Comparison of ENCODE assay signal across 9 cellular contexts in the genomic region with DNA sequence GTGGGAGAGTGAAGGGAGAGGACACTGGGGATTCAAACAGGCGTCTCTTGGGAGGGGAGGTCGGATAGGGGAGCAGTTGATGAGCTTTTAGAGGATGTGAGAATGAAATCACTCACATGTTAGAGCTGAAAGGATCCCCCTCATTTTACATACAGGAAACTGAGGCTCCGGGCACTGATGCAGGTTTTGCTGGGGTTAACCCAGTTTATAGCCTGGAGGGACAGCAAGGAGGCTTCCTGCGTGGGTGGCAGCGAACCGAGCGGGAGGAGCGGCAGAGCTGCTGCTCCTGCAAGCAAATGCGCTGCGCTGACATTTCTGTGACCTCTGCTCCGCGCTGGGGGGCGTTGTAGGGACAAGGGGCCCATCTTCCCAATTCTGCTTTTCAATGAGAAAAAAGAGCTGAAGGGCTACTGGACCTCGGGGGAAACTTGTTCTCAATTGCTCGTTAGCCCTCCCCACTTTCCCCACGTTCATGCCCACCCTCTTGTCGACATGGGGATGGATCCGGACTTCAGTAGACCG. TPM values are rescaled to one million over a fixed set of nuclear protein-coding genes. Genes with fewer than 3 reads are reported as not detected.
DNase-seq lines count a peak whose midpoint lies in the region; ATAC-seq, FAIRE-seq and TF ChIP-seq lines count a peak whose summit lies in the region.
"Had no signal": no experiment of that assay in that cellular context is flagged by ENCODE, and none has a peak within 500 bp of the region (broad histone marks: within the 10 kb centered on the region; RNA-seq: fewer than 3 reads in every experiment).

No MANE protein-coding gene starts in this region.

- TF ChIP-seq RAD21 in K562 (CRISPR knock-in tag; conservative IDR thresholded peaks at IDR 0.05 in 1 of 2, IDR thresholded peaks at IDR 0.05 in 1 of 2): no peak

- DNase-seq in CD4-positive, alpha-beta memory T cell: no peak
- DNase-seq in K562 (ENCODE audit: extremely low read depth in 1 of 4, low spot score in 3 of 4) (peak in 2 of 4 experiments; percentile 18 to 34), AG08395 (ENCODE audit: low spot score) (no peak), tibial nerve (ENCODE audit: low spot score in 2 of 2) (no peak), D341Med (ENCODE audit: low spot score) (no peak)

- POLR2A ChIA-PET in CD4-positive, alpha-beta memory T cell (lab: Charles Lee; ENCODE audit: partially characterized antibody): no interaction called here
- POLR2A ChIA-PET in K562 (lab: Yijun Ruan, JAX): interaction anchor here (0.7 kb wide), 1 partner anchor 31 kb away, joined by 3 read pairs; no protein-coding TSS in a partner anchor

- peaks cover 76 to 78% of the 10 kb centered on the region in 2 donors for H3K27me3 Mint-ChIP-seq in CD4-positive, alpha-beta memory T cell
- peaks cover 96% of the 10 kb centered on the region for H3K27me3 Mint-ChIP-seq in stimulated activated memory B cell treated with anti-CD40 and anti-IgM and Interleukin-4, amounts not matched to agents 10 μg/mL and 1 μg/mL and 100 μg/mL, for 72 hours

- H3K9me3 ChIP-seq in CD4-positive, alpha-beta memory T cell (ENCODE audit: control insufficient read depth in 1 of 2, low read length in 2 of 2): no peaks in the 10 kb centered on the region
- no peaks in the 10 kb centered on the region for H3K9me3 ChIP-seq in K562 (replicated peaks; ENCODE audit: control insufficient read depth, insufficient read depth, low read depth, low read length)
- H3K9me3 ChIP-seq in tibial nerve: peaks cover 0 to 11% (median 1%) of the 10 kb centered on the region in 4 donors

- TF ChIP-seq EP300 in K562 (IDR thresholded peaks at IDR 0.05; ENCODE audit: low read length) (no peak), tibial nerve (IDR thresholded peaks at IDR 0.05) (no peak)

- peaks cover 43% of the 10 kb centered on the region for H3K4me1 ChIP-seq in CD4-positive, alpha-beta memory T cell (ENCODE audit: insufficient read depth, low read length)
- peaks cover 0 to 29% of the 10 kb centered on the region in 2 experiments; a peak in 4 of 5 replicates for H3K4me1 ChIP-seq in K562 (replicated peaks in 1 of 2; ENCODE audit: control insufficient read depth in 2 of 2, insufficient read depth in 2 of 2, low read length in 2 of 2)
- peaks cover 0 to 57% (median 26%) of the 10 kb centered on the region in 4 donors for H3K4me1 ChIP-seq in tibial nerve

- H3K4me3 Mint-ChIP-seq in CD4-positive, alpha-beta memory T cell: peak overlapping the region; percentile 51 to 86 (median 74)
- H3K4me3 Mint-ChIP-seq in stimulated activated memory B cell treated with anti-CD40 and anti-IgM and Interleukin-4, amounts not matched to agents 10 μg/mL and 1 μg/mL and 100 μg/mL, for 72 hours: peak overlapping the region; percentile 64

- H3K27me3 ChIP-seq in CD4-positive, alpha-beta memory T cell (ENCODE audit: insufficient read depth, low read length): peaks cover 79% of the 10 kb centered on the region
- peaks cover 57 to 68% of the 10 kb centered on the region in 2 experiments for H3K27me3 ChIP-seq in K562 (ENCODE audit: control insufficient read depth in 2 of 2, insufficient read depth in 2 of 2, low read length in 2 of 2)
- peaks cover 2 to 99% of the 10 kb centered on the region in 2 donors for H3K27me3 ChIP-seq in tibial nerve

- peaks cover 29 to 80% (median 45%) of the 10 kb centered on the region in 4 donors for H3K4me1 Mint-ChIP-seq in CD4-positive, alpha-beta memory T cell
- H3K4me1 Mint-ChIP-seq in stimulated activated memory B cell treated with anti-CD40 and anti-IgM and Interleukin-4, amounts not matched to agents 10 μg/mL and 1 μg/mL and 100 μg/mL, for 72 hours: peaks cover 56% of the 10 kb centered on the region

- H3K9me1 ChIP-seq in K562 (ENCODE audit: control insufficient read depth, insufficient read depth, low read length): no peaks in the 10 kb centered on the region

- peaks cover 0 to 2% of the 10 kb centered on the region in 2 donors for H3K36me3 Mint-ChIP-seq in CD4-positive, alpha-beta memory T cell
- no peaks in the 10 kb centered on the region for H3K36me3 Mint-ChIP-seq in stimulated activated memory B cell treated with anti-CD40 and anti-IgM and Interleukin-4, amounts not matched to agents 10 μg/mL and 1 μg/mL and 100 μg/mL, for 72 hours

- CTCF ChIA-PET in CD4-positive, alpha-beta memory T cell (lab: Charles Lee; ENCODE audit: partially characterized antibody): interaction anchor here (1.5 kb wide), 1 partner anchor 190 kb away, joined by 4 read pairs; no protein-coding TSS in a partner anchor
- CTCF ChIA-PET in K562 (lab: Yijun Ruan, JAX; ENCODE audit: low intra/inter-chr PET ratio): no interaction called here

- no peaks in the 10 kb centered on the region for H3K36me3 ChIP-seq in CD4-positive, alpha-beta memory T cell (ENCODE audit: insufficient read depth, low read length)
- H3K36me3 ChIP-seq in K562 (ENCODE audit: control insufficient read depth, insufficient read depth, low read length) (no peaks in the 10 kb centered on the region), tibial nerve (no peaks in the 10 kb centered on the region)

- H3K4me2 ChIP-seq in K562 (ENCODE audit: insufficient read depth, low read length): no peak overlapping the region

- ATAC-seq in GM19025 (IDR thresholded peaks at IDR 0.05; ENCODE audit: low read depth, unreplicated experiment): peak; percentile 24
- peak; percentile 27 for ATAC-seq in HG03342 (IDR thresholded peaks at IDR 0.05; ENCODE audit: unreplicated experiment)
- ATAC-seq in K562: no peak
- ATAC-seq in stimulated activated memory B cell treated with anti-CD40 and anti-IgM and Interleukin-4, amounts not matched to agents 10 μg/mL and 1 μg/mL and 100 μg/mL, for 72 hours: no peak

- in situ Hi-C loops in K562 (cut with MboI): no loop called here

- no peak overlapping the region for H3K9ac ChIP-seq in K562 (ENCODE audit: insufficient read depth in 1 of 2, low read depth in 2 of 2, low read length in 2 of 2)

- H3K27ac ChIP-seq in CD4-positive, alpha-beta memory T cell (ENCODE audit: low read depth, low read length): no peak overlapping the region
- no peak overlapping the region for H3K27ac ChIP-seq in K562 (ENCODE audit: extremely low read depth, low read depth, low read length)
- H3K27ac ChIP-seq in tibial nerve: no peak overlapping the region
- H3K27ac ChIP-seq: epithelial cell of prostate had no signal

- FAIRE-seq in K562 (lab: Jason Lieb, UNC): no peak

- no peak overlapping the region for H2AFZ ChIP-seq in K562 (ENCODE audit: low read depth, low read length)

- H4K20me1 ChIP-seq in K562 (replicated peaks; ENCODE audit: control insufficient read depth, insufficient read depth, low read length): no peaks in the 10 kb centered on the region

- TF ChIP-seq CTCF in K562 (IDR thresholded peaks at IDR 0.05 in 2 of 3, conservative IDR thresholded peaks at IDR 0.05 in 1 of 3; ENCODE audit: insufficient read depth in 2 of 3, low read depth in 1 of 3, low read length in 3 of 3) (0 out of 6 replicates have a peak, but pooled peaks of 1 of the 3 experiments have one; percentile 15), tibial nerve (IDR thresholded peaks at IDR 0.05) (no peak)

- WGBS in K562 (ENCODE audit: insufficient coverage, low coverage, missing lambda C conversion rate): 2% methylated on average over 19 of the region's 19 CpGs
- WGBS in tibial nerve, 2 donors: 4% methylated on average over 19 of the region's 19 CpGs

- H3K27ac Mint-ChIP-seq in CD4-positive, alpha-beta memory T cell: peak overlapping the region in 3 of 7 donors; percentile 6 to 52 (median 13)
- H3K27ac Mint-ChIP-seq in stimulated activated memory B cell treated with anti-CD40 and anti-IgM and Interleukin-4, amounts not matched to agents 10 μg/mL and 1 μg/mL and 100 μg/mL, for 72 hours: peak overlapping the region; percentile 72

- intact Hi-C loops in CD4-positive, alpha-beta memory T cell (cut with micrococcal nuclease): loop anchor here (2.0 kb wide), 1 partner anchor 284 kb away; no protein-coding TSS in a partner anchor
- intact Hi-C loops in K562 (cut with micrococcal nuclease): no loop called here

- no peaks in the 10 kb centered on the region for H3K79me2 ChIP-seq in K562 (ENCODE audit: control insufficient read depth, insufficient read depth, low read length)

- H3K9me3 Mint-ChIP-seq in CD4-positive, alpha-beta memory T cell: peaks cover 0 to 27% (median 17%) of the 10 kb centered on the region in 8 donors
- no peaks in the 10 kb centered on the region for H3K9me3 Mint-ChIP-seq in stimulated activated memory B cell treated with anti-CD40 and anti-IgM and Interleukin-4, amounts not matched to agents 10 μg/mL and 1 μg/mL and 100 μg/mL, for 72 hours

- TF ChIP-seq POLR2A in K562 (conservative IDR thresholded peaks at IDR 0.05) (no peak), tibial nerve (IDR thresholded peaks at IDR 0.05) (no peak)

- peak overlapping the region in 1 of 2 donors; percentile 2 for H3K4me3 ChIP-seq in CD4-positive, alpha-beta memory T cell (ENCODE audit: low read length in 2 of 2)
- H3K4me3 ChIP-seq in K562 (no peak overlapping the region), tibial nerve (peak overlapping the region in 1 of 4 donors; percentile 55)

- no TSS peak for BruUV-seq in K562 (replicated peaks; lab: Mats Ljungman, UMichigan)

TF ChIP-seq in K562, 482 proteins besides CTCF, POLR2A, EP300 and RAD21 (continues in another document):
- TF ChIP-seq ZNF551 (CRISPR knock-in tag; IDR thresholded peaks at IDR 0.05): no peak
- TF ChIP-seq GTF2F1 (IDR thresholded peaks at IDR 0.05; ENCODE audit: low read depth, low read length): no peak

RNA-seq across cellular contexts. Expression of a gene that starts 1.1 kb away (rescaled TPM):
- not detected for total RNA-seq in CD4-positive, alpha-beta memory T cell
- not detected for polyA plus RNA-seq in CD4-positive, alpha-beta memory T cell
- not detected in 2 replicates for total RNA-seq in K562 (2011; cell fraction: chromatin; rRNA removed; ENCODE audit: low replicate concordance)
- not detected in 2 replicates for total RNA-seq in K562 (2011; cell fraction: nucleolus; rRNA removed)
- total RNA-seq in K562 (2011; cell fraction: nucleoplasm; rRNA removed): not detected in 2 replicates
- total RNA-seq in K562 (2014; rRNA removed) (not detected in 2 replicates), K562 (2014; rRNA removed; fragmentation: Illumina TruSeq; extraction: Trizol) (not detected in 2 replicates), K562 (2015; rRNA removed; fragmentation: Illumina TruSeq; extraction: Trizol) (not detected in 2 replicates), K562 (2021) (0.07 TPM in 1 of 2 replicates, not detected in the other), tibial nerve (not detected)
- polyA plus RNA-seq in K562 (2011; rRNA removed) (0.04 TPM in 1 of 2 replicates, not detected in the other), K562 (2014; fragmentation: Illumina TruSeq; extraction: Trizol) (not detected in 2 replicates), K562 (2014; fragmentation: Nextera tagmentation; extraction: Ambion mirVana) (not detected), K562 (2014; rRNA removed) (0.04 and 0.07 TPM in 2 replicates)
- polyA plus RNA-seq in K562 (2011; cell fraction: cytosol; rRNA removed): 0.06 and 0.10 TPM in 2 replicates
- polyA plus RNA-seq in K562 (2011; cell fraction: nucleus; rRNA removed): 0.07 and 0.10 TPM in 2 replicates
- polyA plus RNA-seq in K562 (2012): 0.03 TPM in 1 of 2 replicates, not detected in the other
- polyA minus RNA-seq in K562 (2011; rRNA and poly(A)+ RNA removed): not detected in 2 replicates
- polyA minus RNA-seq in K562 (2011; cell fraction: cytosol; rRNA and poly(A)+ RNA removed): not detected in 2 replicates
- polyA minus RNA-seq in K562 (2011; cell fraction: nucleus; rRNA and poly(A)+ RNA removed): not detected in 2 replicates

Comparison
In these comparisons a context has a peak if more than half of its experiments do, and no peak if none do; other contexts are left out.
1. ATAC-seq: peak in GM19025 (single experiment) and HG03342 (single experiment); none in K562 (single experiment) and stimulated activated memory B cell treated with anti-CD40 and anti-IgM and Interleukin-4, amounts not matched to agents 10 μg/mL and 1 μg/mL and 100 μg/mL, for 72 hours (single experiment).